ENCODE assay signal across 9 cellular contexts in the genomic region with DNA sequence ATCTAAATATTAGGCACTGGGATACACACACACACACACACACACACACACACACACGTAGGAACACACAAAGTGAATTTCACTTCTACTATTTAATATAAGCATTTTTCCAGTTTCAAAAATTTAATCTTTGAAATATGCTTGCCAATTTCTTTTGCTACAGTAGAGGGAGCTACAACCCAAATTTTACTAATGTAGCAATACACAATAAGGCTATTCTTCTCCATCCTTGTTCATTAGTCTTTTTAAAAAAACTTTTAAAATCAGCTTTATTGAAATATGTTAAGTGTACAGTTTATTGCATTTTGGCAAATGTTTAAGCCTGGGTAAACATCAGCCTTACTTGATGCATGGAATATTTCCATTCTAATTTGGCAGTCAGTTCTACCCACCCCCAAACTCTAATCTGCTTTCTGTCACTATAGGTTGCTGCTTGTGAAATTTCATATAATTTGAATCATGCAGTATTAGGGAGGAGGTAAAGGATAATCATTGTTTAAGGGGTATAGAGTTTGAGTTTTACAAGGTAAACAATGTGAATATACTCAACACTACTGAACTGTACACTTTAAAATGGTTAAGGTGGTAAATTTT.
DNase-seq lines count a peak whose midpoint lies in the region; ATAC-seq, FAIRE-seq and TF ChIP-seq lines count a peak whose summit lies in the region.
"Had no signal": no experiment of that assay in that cellular context is flagged by ENCODE, and none has a peak within 500 bp of the region (broad histone marks: within the 10 kb centered on the region; RNA-seq: fewer than 3 reads in every experiment).

No MANE protein-coding gene starts in this region.

- TF ChIP-seq CTCF in AG04450 (IDR thresholded peaks at IDR 0.05; ENCODE audit: low read depth, low read length): peak; percentile 64
- TF ChIP-seq CTCF in GM13977 (IDR thresholded peaks at IDR 0.05; ENCODE audit: extremely low read depth, insufficient read depth, missing control alignments): peak; percentile 51

- no peaks in the 10 kb centered on the region for H3K27me3 ChIP-seq in AG04450 (ENCODE audit: control insufficient read depth, insufficient read depth, low read length)

- ATAC-seq in HG03045 (IDR thresholded peaks at IDR 0.05; ENCODE audit: unreplicated experiment) (no peak), HG03039 (IDR thresholded peaks at IDR 0.05; ENCODE audit: unreplicated experiment) (no peak)

- no peak overlapping the region for H3K4me3 ChIP-seq in AG04450 (ENCODE audit: low read depth, low read length)
- H3K4me3 ChIP-seq: HAP-1 had no signal

- H3K27ac ChIP-seq in AG04450 (ENCODE audit: low read depth, low read length): no peak overlapping the region

- POLR2A ChIA-PET in AG04450 (lab: Yijun Ruan, JAX): interaction anchor here (0.6 to 0.7 kb wide), 2 partner anchors 302 to 386 kb away, joined by 3 to 4 read pairs; a partner anchor contains a TSS

- DNase-seq in AG04450 (ENCODE audit: low read depth, low spot score): no peak
- no peak for DNase-seq in GM13977 (ENCODE audit: low spot score)
- DNase-seq in SW480 (ENCODE audit: low spot score): peak; percentile 20
- DNase-seq in frontal cortex (ENCODE audit: low spot score in 2 of 2): no peak
- DNase-seq in stromal cell of bone marrow (ENCODE audit: low read depth): peak; percentile 10
- DNase-seq in stimulated activated CD4-positive, alpha-beta T cell treated with anti-CD3 and anti-CD28 coated beads, Interleukin-4, amount 100 ng/mL, for 4 hours: no peak

- CTCF ChIA-PET in AG04450 (lab: Charles Lee): interaction anchor here (0.6 to 9.5 kb wide), 32 partner anchors 10 to 445 kb away, joined by 3 to 173 read pairs (median 4); a partner anchor contains a TSS

- H3K9me3 ChIP-seq in AG04450 (ENCODE audit: control insufficient read depth, insufficient read depth, low read length): no peaks in the 10 kb centered on the region
- H3K9me3 ChIP-seq: HAP-1 had no signal

- in situ Hi-C loops in GM13977 (cut with MboI; ENCODE audit: low pct_unique_long_range_greater_than_20kb, low sequenced_read_pairs, unreplicated experiment): loop anchor here (25.0 kb wide), 1 partner anchor 374 kb away; no protein-coding TSS in a partner anchor

- FAIRE-seq in frontal cortex (lab: Jason Lieb, UNC): peak; percentile 94

Comparison
In these comparisons a context has a peak if more than half of its experiments do, and no peak if none do; other contexts are left out.
1. DNase-seq: peak in SW480 (single experiment) and stromal cell of bone marrow (single experiment); none in AG04450 (single experiment), GM13977 (single experiment), frontal cortex (0 of 2) and stimulated activated CD4-positive, alpha-beta T cell treated with anti-CD3 and anti-CD28 coated beads, Interleukin-4, amount 100 ng/mL, for 4 hours (0 of 2).